ENCODE assay signal across 19 cellular contexts in genomic region chr20:24892931-24893330, GRCh38. TPM values are rescaled to one million over a fixed set of nuclear protein-coding genes. Genes with fewer than 3 reads are reported as not detected.
"Had no signal": no experiment of that assay in that cellular context is flagged by ENCODE, and none has a peak within 500 bp of the region (broad histone marks: within the 10 kb centered on the region; RNA-seq: fewer than 3 reads in every experiment).

No MANE protein-coding gene starts in this region.

- H3K27ac ChIP-seq: HL-60, KMS-11 had no signal

- DNase-seq: Kasumi-1, MM.1S, NCI-H1092 treated with DMSO at 0.1 percent for 48 hours, NCI-H1436, NCI-H187 treated with DMSO at 0.1 percent for 48 hours, NCI-H2029 treated with DMSO at 0.1 percent for 48 hours, NCI-H2171, NCI-H226, NCI-H446, NCI-H510A, NCI-H69, NCI-H774, RPMI8226, SHP77, SK-N-SH had no signal

- H3K9me3 ChIP-seq: SK-N-SH had no signal

- H3K4me3 Mint-ChIP-seq: IgD-negative memory B cell had no signal

- ATAC-seq: K562 had no signal

- H3K4me1 Mint-ChIP-seq: IgD-negative memory B cell had no signal

- H3K27ac Mint-ChIP-seq: IgD-negative memory B cell had no signal

- H3K36me3 Mint-ChIP-seq: IgD-negative memory B cell had no signal

- H3K4me3 ChIP-seq: K562 had no signal

RNA-seq across cellular contexts. Expression of gene CST7, which starts 56.1 kb away (rescaled TPM):
- total RNA-seq: K562 had no signal
